In the genomic region with DNA sequence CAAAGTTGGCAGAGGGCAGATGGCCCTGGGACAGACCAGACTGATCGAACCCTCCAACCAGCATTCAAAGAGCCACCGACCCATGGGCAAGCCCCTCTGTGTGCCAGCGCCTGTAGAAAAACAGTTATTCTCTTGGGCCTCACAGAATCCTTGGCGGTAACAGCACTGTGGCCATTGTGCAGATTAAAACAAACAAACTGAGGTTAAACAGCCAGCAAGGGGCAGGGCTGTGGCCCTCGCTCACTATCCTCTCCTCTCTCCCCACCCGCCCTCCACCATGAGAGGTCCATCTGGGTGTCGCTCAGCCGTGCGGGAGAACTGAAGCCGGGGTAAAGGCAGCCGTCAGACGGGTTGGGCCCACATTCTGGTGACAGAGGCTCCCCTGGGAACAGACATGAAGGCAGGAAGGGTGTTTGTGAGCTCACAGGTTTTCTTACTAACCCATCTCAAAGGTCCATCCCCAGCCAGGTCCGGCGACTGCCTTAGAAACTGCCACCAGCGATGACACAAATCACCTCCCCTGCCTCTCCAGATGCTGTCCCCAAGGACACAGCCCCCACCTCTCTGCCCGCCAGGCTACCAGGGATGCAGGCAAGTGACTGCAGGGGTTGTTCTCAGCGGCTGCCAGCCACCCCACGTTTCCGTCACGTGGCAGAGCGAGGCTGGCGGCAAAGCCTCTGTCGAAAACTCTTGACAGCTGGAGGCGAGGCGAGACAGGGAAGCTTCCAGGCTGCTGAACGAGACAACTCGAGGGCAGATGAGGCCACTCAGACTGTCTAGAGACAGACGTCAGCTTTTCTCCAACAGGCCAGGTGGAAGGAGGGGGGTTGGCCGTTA, we compare ENCODE assay signal across 1 cellular context.
TF ChIP-seq lines count a peak whose summit lies in the region.

No MANE protein-coding gene starts in this region.

TF ChIP-seq in neural cell, 6 proteins besides CTCF, POLR2A, EP300 and RAD21:
- peak; percentile 55 for TF ChIP-seq POLR2AphosphoS5 (IDR thresholded peaks at IDR 0.05)
- TF ChIP-seq, protein P1, sequence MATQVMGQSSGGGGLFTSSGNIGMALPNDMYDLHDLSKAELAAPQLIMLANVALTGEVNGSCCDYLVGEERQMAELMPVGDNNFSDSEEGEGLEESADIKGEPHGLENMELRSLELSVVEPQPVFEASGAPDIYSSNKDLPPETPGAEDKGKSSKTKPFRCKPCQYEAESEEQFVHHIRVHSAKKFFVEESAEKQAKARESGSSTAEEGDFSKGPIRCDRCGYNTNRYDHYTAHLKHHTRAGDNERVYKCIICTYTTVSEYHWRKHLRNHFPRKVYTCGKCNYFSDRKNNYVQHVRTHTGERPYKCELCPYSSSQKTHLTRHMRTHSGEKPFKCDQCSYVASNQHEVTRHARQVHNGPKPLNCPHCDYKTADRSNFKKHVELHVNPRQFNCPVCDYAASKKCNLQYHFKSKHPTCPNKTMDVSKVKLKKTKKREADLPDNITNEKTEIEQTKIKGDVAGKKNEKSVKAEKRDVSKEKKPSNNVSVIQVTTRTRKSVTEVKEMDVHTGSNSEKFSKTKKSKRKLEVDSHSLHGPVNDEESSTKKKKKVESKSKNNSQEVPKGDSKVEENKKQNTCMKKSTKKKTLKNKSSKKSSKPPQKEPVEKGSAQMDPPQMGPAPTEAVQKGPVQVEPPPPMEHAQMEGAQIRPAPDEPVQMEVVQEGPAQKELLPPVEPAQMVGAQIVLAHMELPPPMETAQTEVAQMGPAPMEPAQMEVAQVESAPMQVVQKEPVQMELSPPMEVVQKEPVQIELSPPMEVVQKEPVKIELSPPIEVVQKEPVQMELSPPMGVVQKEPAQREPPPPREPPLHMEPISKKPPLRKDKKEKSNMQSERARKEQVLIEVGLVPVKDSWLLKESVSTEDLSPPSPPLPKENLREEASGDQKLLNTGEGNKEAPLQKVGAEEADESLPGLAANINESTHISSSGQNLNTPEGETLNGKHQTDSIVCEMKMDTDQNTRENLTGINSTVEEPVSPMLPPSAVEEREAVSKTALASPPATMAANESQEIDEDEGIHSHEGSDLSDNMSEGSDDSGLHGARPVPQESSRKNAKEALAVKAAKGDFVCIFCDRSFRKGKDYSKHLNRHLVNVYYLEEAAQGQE (IDR thresholded peaks at IDR 0.05; ENCODE audit: borderline replicate concordance): no peak
- TF ChIP-seq TAF1 (IDR thresholded peaks at IDR 0.05; ENCODE audit: low read depth): no peak
